Comparison of ENCODE assay signal across 2 cellular contexts in genomic region chr1:183205196-183205781, GRCh38.
TF ChIP-seq lines count a peak whose summit lies in the region.

No MANE protein-coding gene starts in this region.

TF ChIP-seq in liver, 16 proteins besides CTCF, POLR2A, EP300 and RAD21:
- TF ChIP-seq JUND (IDR thresholded peaks at IDR 0.05), result peak; percentile 85 to 88
- peak; percentile 92 for TF ChIP-seq SP1 (IDR thresholded peaks at IDR 0.05)
- no peak for TF ChIP-seq NR2F2 (IDR thresholded peaks at IDR 0.05)
- peak; percentile 70 for TF ChIP-seq REST (IDR thresholded peaks at IDR 0.05)
- no peak for TF ChIP-seq TAF1 (conservative IDR thresholded peaks at IDR 0.05)
- peak; percentile 76 for TF ChIP-seq YY1 (IDR thresholded peaks at IDR 0.05)
- peak; percentile 87 for TF ChIP-seq MAX (IDR thresholded peaks at IDR 0.05)
- TF ChIP-seq GABPA (IDR thresholded peaks at IDR 0.05 in 1 of 2, conservative IDR thresholded peaks at IDR 0.05 in 1 of 2), result peak in 1 of 2 donors; percentile 42
- no peak for TF ChIP-seq FOXA1 (IDR thresholded peaks at IDR 0.05)
- TF ChIP-seq EGR1 (IDR thresholded peaks at IDR 0.05; ENCODE audit: low read depth in 2 of 2), result peak in 1 of 2 donors; percentile 59
- TF ChIP-seq FOXA2 (IDR thresholded peaks at IDR 0.05), result peak; percentile 38
- TF ChIP-seq RXRA (IDR thresholded peaks at IDR 0.05), result peak; percentile 83 to 95
- peak; percentile 98 to 99 for TF ChIP-seq HNF4A (conservative IDR thresholded peaks at IDR 0.05)
- peak; percentile 76 for TF ChIP-seq ATF3 (IDR thresholded peaks at IDR 0.05)
- peak; percentile 94 for TF ChIP-seq ZBTB33 (IDR thresholded peaks at IDR 0.05)
- TF ChIP-seq HNF4G (IDR thresholded peaks at IDR 0.05), result peak; percentile 92
TF ChIP-seq in liver: peak in this region for 13.

TF ChIP-seq in HepG2, 621 proteins besides CTCF, POLR2A, EP300 and RAD21:
- TF ChIP-seq ATF5 (CRISPR knock-in tag; IDR thresholded peaks at IDR 0.05; ENCODE audit: low read depth) (no peak), HMGA1 (CRISPR knock-in tag; conservative IDR thresholded peaks at IDR 0.05) (no peak), BCL3 (CRISPR knock-in tag; IDR thresholded peaks at IDR 0.05) (no peak), ZNF556 (CRISPR knock-in tag; IDR thresholded peaks at IDR 0.05; ENCODE audit: borderline replicate concordance) (no peak), NCOR1 (IDR thresholded peaks at IDR 0.05; ENCODE audit: borderline replicate concordance, low read length) (no peak), ZNF318 (CRISPR knock-in tag; IDR thresholded peaks at IDR 0.05) (no peak), ZNF713 (CRISPR knock-in tag; IDR thresholded peaks at IDR 0.05) (no peak), DDIT3 (CRISPR knock-in tag; IDR thresholded peaks at IDR 0.05) (no peak)
